ENCODE assay signal across 18 cellular contexts in the genomic region with DNA sequence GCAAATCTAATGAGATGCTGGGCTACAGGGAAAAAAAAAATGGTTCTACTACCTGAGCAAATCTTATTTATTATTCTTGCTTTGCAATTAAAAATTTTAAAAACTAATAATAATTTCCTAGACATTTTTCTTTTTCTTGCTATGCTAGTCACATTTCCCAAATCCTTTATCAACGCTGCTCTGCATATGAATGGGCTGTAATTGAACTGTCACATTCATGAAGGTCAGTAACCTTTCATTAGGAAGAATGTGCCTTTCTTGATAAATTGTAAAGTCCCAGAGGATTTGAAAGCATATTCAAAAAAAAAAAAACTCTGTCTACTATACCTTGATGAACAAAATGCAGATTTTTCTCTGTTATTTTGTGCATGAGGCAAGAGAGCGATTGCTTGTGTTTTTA.
DNase-seq lines count a peak whose midpoint lies in the region; ATAC-seq and TF ChIP-seq lines count a peak whose summit lies in the region.
"Had no signal": no experiment of that assay in that cellular context is flagged by ENCODE, and none has a peak within 500 bp of the region (broad histone marks: within the 10 kb centered on the region; RNA-seq: fewer than 3 reads in every experiment).

No MANE protein-coding gene starts in this region.

- intact Hi-C loops in A673 (cut with micrococcal nuclease; ENCODE audit: unreplicated experiment): no loop called here

- CTCF ChIA-PET in A673 (lab: Charles Lee): interaction anchor here (0.7 kb wide), 1 partner anchor 154 kb away, joined by 3 read pairs; no protein-coding TSS in a partner anchor

- H3K9me3 ChIP-seq in A673 (ENCODE audit: low read depth, low read length, poor library complexity, severe bottlenecking): no peaks in the 10 kb centered on the region
- H3K9me3 ChIP-seq: SJCRH30 had no signal

- peaks cover 3% of the 10 kb centered on the region for H3K36me3 Mint-ChIP-seq in glutamatergic neuron (ENCODE audit: unreplicated experiment)
- H3K36me3 Mint-ChIP-seq: CD4-positive, alpha-beta memory T cell had no signal

- H3K27me3 Mint-ChIP-seq in glutamatergic neuron (ENCODE audit: unreplicated experiment): peaks cover 2% of the 10 kb centered on the region
- H3K27me3 Mint-ChIP-seq: CD4-positive, alpha-beta memory T cell had no signal

- H3K36me3 ChIP-seq in A673 (ENCODE audit: insufficient read depth, low read length, poor library complexity, severe bottlenecking): no peaks in the 10 kb centered on the region
- H3K36me3 ChIP-seq: SJCRH30 had no signal

- ATAC-seq in GM21447 (IDR thresholded peaks at IDR 0.05; ENCODE audit: unreplicated experiment): no peak
- ATAC-seq: Right ventricle myocardium inferior, SK-N-SH treated with all-trans-retinoic acid at 6 μM for 48 hours had no signal

- peaks cover 5% of the 10 kb centered on the region for H3K4me1 ChIP-seq in A673 (ENCODE audit: insufficient read depth, low read length, poor library complexity, severe bottlenecking)

- H3K4me3 Mint-ChIP-seq in glutamatergic neuron (ENCODE audit: unreplicated experiment): peak overlapping the region; percentile 53
- H3K4me3 Mint-ChIP-seq: CD4-positive, alpha-beta memory T cell had no signal

- H3K4me1 Mint-ChIP-seq in glutamatergic neuron (ENCODE audit: low read depth, unreplicated experiment): peaks cover 29% of the 10 kb centered on the region
- H3K4me1 Mint-ChIP-seq: CD4-positive, alpha-beta memory T cell had no signal

- TF ChIP-seq CTCF in glutamatergic neuron (IDR thresholded peaks at IDR 0.05; ENCODE audit: partially characterized antibody, unreplicated experiment): no peak
- TF ChIP-seq CTCF in A673 (conservative IDR thresholded peaks at IDR 0.05; ENCODE audit: low read depth, low read length): no peak

- no peak overlapping the region for H3K4me3 ChIP-seq in A673 (ENCODE audit: low read depth, low read length, poor library complexity, severe bottlenecking)
- H3K4me3 ChIP-seq: GM23248, PC-9, SJCRH30 had no signal

- no TSS peak for BruUV-seq in A673 (replicated peaks; lab: Mats Ljungman, UMichigan)

- H3K27ac Mint-ChIP-seq in glutamatergic neuron (ENCODE audit: unreplicated experiment): no peak overlapping the region
- H3K27ac Mint-ChIP-seq: CD4-positive, alpha-beta memory T cell had no signal

- peaks cover 8% of the 10 kb centered on the region for H3K9me3 Mint-ChIP-seq in glutamatergic neuron (ENCODE audit: unreplicated experiment)

- no peaks in the 10 kb centered on the region for H3K27me3 ChIP-seq in A673 (replicated peaks; ENCODE audit: insufficient read depth, low read depth, low read length, poor library complexity)
- H3K27me3 ChIP-seq: SJCRH30 had no signal

- DNase-seq in NCI-H748 (lab: John Stamatoyannopoulos, UW; ENCODE audit: unreplicated experiment) (peak; percentile 35), NCI-H748 treated with DMSO at 0.1 percent for 48 hours (lab: John Stamatoyannopoulos, UW) (no peak), NCI-H69 (lab: John Stamatoyannopoulos, UW) (peak; percentile 60), glutamatergic neuron (no peak), A673 (ENCODE audit: low spot score) (no peak), AML-193 (lab: John Stamatoyannopoulos, UW) (no peak)
- DNase-seq: C1 segment of cervical spinal cord; CD4-positive, alpha-beta memory T cell; GM23248; HCEC 1CT; NCI-H1048; NCI-H2227 treated with DMSO at 0.1 percent for 48 hours; NK-92 treated with Interleukin-12 subunit alpha and Interleukin-12 subunit beta, amount 100 ng/mL, for 24 hours; PC-9 had no signal

- no peak overlapping the region for H3K27ac ChIP-seq in A673 (ENCODE audit: low read depth, low read length, poor library complexity, severe bottlenecking)
- H3K27ac ChIP-seq: GM23248, PC-9, SJCRH30 had no signal

- POLR2A ChIA-PET in A673 (lab: Charles Lee; ENCODE audit: low non-redundant PET): no interaction called here

Comparison
In these comparisons a context has a peak if more than half of its experiments do, and no peak if none do; other contexts are left out.
1. DNase-seq: peak in NCI-H748 (single experiment) and NCI-H69 (single experiment); none in NCI-H748 treated with DMSO at 0.1 percent for 48 hours (single experiment), glutamatergic neuron (single experiment), A673 (single experiment) and AML-193 (0 of 2).